1 cellular context compared by ENCODE assay signal in genomic region chr10:63692205-63692896, GRCh38.
TF ChIP-seq lines count a peak whose summit lies in the region.

No MANE protein-coding gene starts in this region.

TF ChIP-seq in GM12878, 131 proteins besides CTCF, POLR2A, EP300 and RAD21 (continued from another document):
- TF ChIP-seq FOXM1 (IDR thresholded peaks at IDR 0.05; ENCODE audit: low read depth, low read length) (peak; percentile 56; the same call in 1 of the 2 replicates), ATF7 (IDR thresholded peaks at IDR 0.05; ENCODE audit: low read depth) (no peak), SPI1 (IDR thresholded peaks at IDR 0.05; ENCODE audit: borderline replicate concordance, insufficient read depth, low read depth, low read length) (peak; percentile 63), TCF12 (IDR thresholded peaks at IDR 0.05; ENCODE audit: low read depth, low read length) (no peak), RUNX3 (IDR thresholded peaks at IDR 0.05; ENCODE audit: low read length) (peak; percentile 31; the same call in 1 of the 2 replicates), STAT3 (IDR thresholded peaks at IDR 0.05; ENCODE audit: low read depth, low read length) (no peak), PRDM15 (CRISPR knock-in tag; IDR thresholded peaks at IDR 0.05) (no peak), SUPT20H (IDR thresholded peaks at IDR 0.05; ENCODE audit: borderline replicate concordance, control insufficient read depth, low read depth, low read length) (no peak), MLLT1 (IDR thresholded peaks at IDR 0.05) (no peak), SMC3 (IDR thresholded peaks at IDR 0.05; ENCODE audit: borderline replicate concordance, low read length) (no peak), ZNF207 (IDR thresholded peaks at IDR 0.05; ENCODE audit: borderline replicate concordance) (no peak), BCL3 (IDR thresholded peaks at IDR 0.05; ENCODE audit: borderline replicate concordance, insufficient read depth, low read depth, low read length, poor library complexity, severe bottlenecking) (peak; percentile 51), NFIC (IDR thresholded peaks at IDR 0.05; ENCODE audit: low read depth, low read length) (peak; percentile 81), TARDBP (IDR thresholded peaks at IDR 0.05; ENCODE audit: borderline replicate concordance) (no peak), MAX (IDR thresholded peaks at IDR 0.05; ENCODE audit: low read depth, low read length) (no peak), JUNB (IDR thresholded peaks at IDR 0.05) (peak; percentile 56), MTA2 (IDR thresholded peaks at IDR 0.05; ENCODE audit: low read depth) (peak; percentile 42; the same call in 1 of the 2 replicates), ZNF592 (IDR thresholded peaks at IDR 0.05) (no peak), POU2F2 (IDR thresholded peaks at IDR 0.05; ENCODE audit: borderline replicate concordance, low read depth, low read length) (no peak), CHD2 (IDR thresholded peaks at IDR 0.05; ENCODE audit: borderline replicate concordance, low read depth, low read length) (no peak), ZNF274 (IDR thresholded peaks at IDR 0.05; ENCODE audit: insufficient read depth, insufficient read length) (no peak), ETV6 (conservative IDR thresholded peaks at IDR 0.05 in 1 of 2, IDR thresholded peaks at IDR 0.05 in 1 of 2; ENCODE audit: borderline replicate concordance in 1 of 2, low read depth in 1 of 2) (peak in 1 of 2 experiments; percentile 46; a peak in 1 of 4 replicates), BCL11A (IDR thresholded peaks at IDR 0.05; ENCODE audit: low read depth, low read length) (0 out of 2 replicates have a peak, but pooled peaks have one; percentile 13), CREB1 (IDR thresholded peaks at IDR 0.05; ENCODE audit: low read depth) (no peak), KAT2A (conservative IDR thresholded peaks at IDR 0.05; ENCODE audit: control insufficient read depth, low read depth, low read length) (no peak), IRF4 (IDR thresholded peaks at IDR 0.05; ENCODE audit: low read depth, low read length) (no peak), TCF3 (IDR thresholded peaks at IDR 0.05; ENCODE audit: borderline replicate concordance, insufficient read depth, low read depth, low read length) (no peak)
